In genomic region chr2:166494140-166494544, GRCh38 we compare ENCODE assay signal across 1 cellular context.
TF ChIP-seq lines count a peak whose summit lies in the region.

TSS of gene SCN7A (minus strand) at chr2:166494249. CDS start at chr2:166477696, 16,553 bp downstream.

TF ChIP-seq in SK-N-SH, 30 proteins besides CTCF, POLR2A, EP300 and RAD21 (continued from another document):
- 0 out of 2 replicates have a peak, but pooled peaks have one; percentile 35 for TF ChIP-seq GATA2 (CRISPR knock-in tag; IDR thresholded peaks at IDR 0.05)
- no peak for TF ChIP-seq ZBTB33 (IDR thresholded peaks at IDR 0.05; ENCODE audit: borderline replicate concordance, low read depth)
- no peak for TF ChIP-seq TCF12 (IDR thresholded peaks at IDR 0.05)
- TF ChIP-seq MXI1 (IDR thresholded peaks at IDR 0.05; ENCODE audit: low read depth, low read length), result peak; percentile 70
